In genomic region chr10:18650618-18651017, GRCh38 we compare ENCODE assay signal across 8 cellular contexts. TPM values are rescaled to one million over a fixed set of nuclear protein-coding genes. Genes with fewer than 3 reads are reported as not detected.
DNase-seq lines count a peak whose midpoint lies in the region; ATAC-seq and TF ChIP-seq lines count a peak whose summit lies in the region.

No MANE protein-coding gene starts in this region.

- H3K4me2 ChIP-seq in DOHH2 (ENCODE audit: low read length): peak overlapping the region; percentile 92
- H3K4me2 ChIP-seq in OCI-LY1 (ENCODE audit: low read length): peak overlapping the region; percentile 75
- peak overlapping the region; percentile 95 for H3K4me2 ChIP-seq in osteoblast (ENCODE audit: insufficient read depth, low read length)

- H3K9me3 ChIP-seq in DOHH2 (ENCODE audit: control insufficient read depth, insufficient read depth, low read length) (no peaks in the 10 kb centered on the region), OCI-LY1 (ENCODE audit: low read length) (no peaks in the 10 kb centered on the region), endocrine pancreas (ENCODE audit: control insufficient read depth, low read length) (no peaks in the 10 kb centered on the region), osteoblast (ENCODE audit: low read depth, low read length) (no peaks in the 10 kb centered on the region)

- H3K9me2 ChIP-seq in DOHH2 (replicated peaks; ENCODE audit: control insufficient read depth, low read length) (no peaks in the 10 kb centered on the region), OCI-LY1 (ENCODE audit: low read depth, low read length) (no peaks in the 10 kb centered on the region)

- H3K36me3 ChIP-seq in DOHH2 (ENCODE audit: control insufficient read depth, low read length) (peaks cover 37% of the 10 kb centered on the region), OCI-LY1 (ENCODE audit: insufficient read depth, low read length) (peaks cover 21% of the 10 kb centered on the region), endocrine pancreas (ENCODE audit: control insufficient read depth, insufficient read depth, low read length) (no peaks in the 10 kb centered on the region), osteoblast (ENCODE audit: insufficient read depth, low read length) (no peaks in the 10 kb centered on the region)

- H4K20me1 ChIP-seq in DOHH2 (ENCODE audit: control insufficient read depth, insufficient read depth, low read depth, low read length) (0 out of 2 replicates have a peak, but pooled peaks cover 4% of the 10 kb centered on the region), OCI-LY1 (ENCODE audit: insufficient read depth, low read length) (no peaks in the 10 kb centered on the region), osteoblast (ENCODE audit: insufficient read depth, low read length) (no peaks in the 10 kb centered on the region)

- peaks cover 47% of the 10 kb centered on the region for H3K79me2 ChIP-seq in DOHH2 (ENCODE audit: control insufficient read depth, low read length)
- peaks cover 31% of the 10 kb centered on the region for H3K79me2 ChIP-seq in OCI-LY1 (ENCODE audit: insufficient read depth, low read length)
- peaks cover 23% of the 10 kb centered on the region for H3K79me2 ChIP-seq in osteoblast (ENCODE audit: insufficient read depth, low read length)

- no peaks in the 10 kb centered on the region for H3K27me3 ChIP-seq in DOHH2 (ENCODE audit: control insufficient read depth, low read length)
- H3K27me3 ChIP-seq in OCI-LY1 (ENCODE audit: insufficient read depth, low read length): no peaks in the 10 kb centered on the region
- H3K27me3 ChIP-seq in endocrine pancreas (ENCODE audit: control insufficient read depth, insufficient read depth, low read length): no peaks in the 10 kb centered on the region
- H3K27me3 ChIP-seq in osteoblast (ENCODE audit: insufficient read depth, low read length): no peaks in the 10 kb centered on the region

- H3K4me1 ChIP-seq in DOHH2 (ENCODE audit: control insufficient read depth, low read length): peaks cover 32% of the 10 kb centered on the region
- peaks cover 31% of the 10 kb centered on the region for H3K4me1 ChIP-seq in OCI-LY1 (ENCODE audit: insufficient read depth, low read length, severe bottlenecking)
- peaks cover 24% of the 10 kb centered on the region for H3K4me1 ChIP-seq in endocrine pancreas (ENCODE audit: control insufficient read depth, insufficient read depth, low read length)
- peaks cover 13% of the 10 kb centered on the region for H3K4me1 ChIP-seq in osteoblast (ENCODE audit: insufficient read depth, low read length)

- no peak for DNase-seq in osteoblast (ENCODE audit: insufficient read length, low spot score, missing footprints)
- no peak for DNase-seq in HK-2 (ENCODE audit: unreplicated experiment)
- no peak for DNase-seq in stimulated activated CD4-positive, alpha-beta T cell treated with anti-CD3 and anti-CD28 coated beads, Interleukin-4, amount 100 ng/mL, for 4 hours

- TF ChIP-seq CTCF in DOHH2 (IDR thresholded peaks at IDR 0.05; ENCODE audit: low read depth, low read length, poor library complexity, severe bottlenecking): no peak
- TF ChIP-seq CTCF in OCI-LY1 (IDR thresholded peaks at IDR 0.05; ENCODE audit: low read length): no peak
- TF ChIP-seq CTCF in osteoblast (IDR thresholded peaks at IDR 0.05; ENCODE audit: extremely low read depth, low read depth, low read length): no peak

- no peak overlapping the region for H2AFZ ChIP-seq in OCI-LY1 (ENCODE audit: low read length)
- peak overlapping the region; percentile 92 for H2AFZ ChIP-seq in osteoblast (ENCODE audit: low read length)

- peaks cover 10% of the 10 kb centered on the region for H3F3A ChIP-seq in DOHH2 (ENCODE audit: control insufficient read depth, insufficient read depth)
- H3F3A ChIP-seq in OCI-LY1 (ENCODE audit: insufficient read depth, low read length): 0 out of 2 replicates have a peak, but pooled peaks cover 5% of the 10 kb centered on the region

- ATAC-seq in HG03354 (IDR thresholded peaks at IDR 0.05; ENCODE audit: poor library complexity, severe bottlenecking, unreplicated experiment): no peak
- no peak for ATAC-seq in HG03025 (IDR thresholded peaks at IDR 0.05; ENCODE audit: low FRiP score, unreplicated experiment)

- peak overlapping the region; percentile 89 for H3K4me3 ChIP-seq in DOHH2 (ENCODE audit: low read length)
- H3K4me3 ChIP-seq in OCI-LY1 (ENCODE audit: low read depth, low read length, poor library complexity, severe bottlenecking): peak overlapping the region; percentile 94
- peak overlapping the region; percentile 97 for H3K4me3 ChIP-seq in endocrine pancreas (ENCODE audit: control insufficient read depth, insufficient read depth, low read length)
- peak overlapping the region; percentile 84 for H3K4me3 ChIP-seq in osteoblast (ENCODE audit: insufficient read depth, low read length)

- H3K27ac ChIP-seq in DOHH2 (ENCODE audit: low read depth, low read length) (peak overlapping the region; percentile 52), OCI-LY1 (ENCODE audit: low read depth, low read length, poor library complexity, severe bottlenecking) (peak overlapping the region; percentile 79), osteoblast (ENCODE audit: low read depth, low read length) (peak overlapping the region; percentile 80)

- H3K9ac ChIP-seq in OCI-LY1 (ENCODE audit: low read length) (peak overlapping the region; percentile 91), endocrine pancreas (ENCODE audit: control insufficient read depth, insufficient read depth, low read length) (no peak overlapping the region)

RNA-seq across cellular contexts. Expression of gene NSUN6, which starts 0.8 kb away (rescaled TPM):
- total RNA-seq in osteoblast: 4.7 and 6.8 TPM in 2 replicates

RNA-seq across cellular contexts. Expression of gene ARL5B, which starts 8.6 kb away (rescaled TPM):
- 19.5 and 19.7 TPM in 2 replicates for total RNA-seq in osteoblast
